20 cellular contexts compared by ENCODE assay signal in genomic region chr12:85363382-85364190, GRCh38.
A peak's percentile ranks its signal among the peaks of the same experiment; 100 is the strongest.
DNase-seq lines count a peak whose midpoint lies in the region; ATAC-seq and TF ChIP-seq lines count a peak whose summit lies in the region.
"Had no signal": no experiment of that assay in that cellular context is flagged by ENCODE, and none has a peak within 500 bp of the region (broad histone marks: within the 10 kb centered on the region; RNA-seq: fewer than 3 reads in every experiment).

No MANE protein-coding gene starts in this region.

- H3K27ac Mint-ChIP-seq in osteocyte (ENCODE audit: unreplicated experiment) = peak overlapping the region; percentile 70

- no peaks in the 10 kb centered on the region for H3K27me3 ChIP-seq in WERI-Rb-1 (ENCODE audit: insufficient read depth, low read depth, severe bottlenecking)
- H3K27me3 ChIP-seq: Peyer's patch had no signal

- peak; percentile 19 for DNase-seq in left cardiac atrium
- no peak for DNase-seq in cardiac septum (ENCODE audit: low spot score)
- peak; percentile 16 for DNase-seq in fibroblast of gingiva (ENCODE audit: low read depth)
- no peak for DNase-seq in osteocyte (ENCODE audit: extremely low spot score, unreplicated experiment)
- DNase-seq in WERI-Rb-1 = no peak
- DNase-seq in LoVo (ENCODE audit: low spot score) = no peak
- no peak for DNase-seq in CD1c-positive myeloid dendritic cell (ENCODE audit: extremely low spot score)
- DNase-seq: 8988T, C1 segment of cervical spinal cord, Caco-2, Karpas-422, NCI-H1417, NCI-H1930, NCI-H2171 treated with DMSO at 0.1 percent for 48 hours, NCI-H510A, NCI-H82, Peyer's patch had no signal

- no peak overlapping the region for H3K27ac ChIP-seq in WERI-Rb-1
- H3K27ac ChIP-seq: Peyer's patch had no signal

- no peak overlapping the region for H3K4me3 ChIP-seq in WERI-Rb-1 (ENCODE audit: low read depth, low read length)
- H3K4me3 ChIP-seq: GM12878, HAP-1, Peyer's patch had no signal

- intact Hi-C loops in left cardiac atrium (cut with DNase I) (no loop called here), cardiac septum (cut with DNase I) (no loop called here)

- H3K27me3 Mint-ChIP-seq in osteocyte (ENCODE audit: unreplicated experiment) = no peaks in the 10 kb centered on the region

- no peak overlapping the region for H3K4me3 Mint-ChIP-seq in osteocyte (ENCODE audit: unreplicated experiment)

- ATAC-seq in left cardiac atrium (peak in 1 of 2 donors; percentile 53), GM19463 (IDR thresholded peaks at IDR 0.05; ENCODE audit: unreplicated experiment) (no peak)
- ATAC-seq: GM12878 had no signal

- no peaks in the 10 kb centered on the region for H3K9me3 ChIP-seq in WERI-Rb-1 (ENCODE audit: severe bottlenecking)
- H3K9me3 ChIP-seq: Caco-2, HAP-1, Peyer's patch had no signal

- no peaks in the 10 kb centered on the region for H3K9me3 Mint-ChIP-seq in osteocyte (ENCODE audit: unreplicated experiment)

- H3K4me1 Mint-ChIP-seq in osteocyte (ENCODE audit: unreplicated experiment) = peaks cover 13% of the 10 kb centered on the region

- H3K36me3 Mint-ChIP-seq in osteocyte (ENCODE audit: unreplicated experiment) = no peaks in the 10 kb centered on the region

- no peaks in the 10 kb centered on the region for H3K36me3 ChIP-seq in WERI-Rb-1
- H3K36me3 ChIP-seq: HAP-1, Peyer's patch had no signal

- TF ChIP-seq CTCF in osteocyte (IDR thresholded peaks at IDR 0.05) = no peak
- no peak for TF ChIP-seq CTCF in WERI-Rb-1 (IDR thresholded peaks at IDR 0.05; ENCODE audit: low read depth, low read length)

Comparison
In these comparisons a context has a peak if more than half of its experiments do, and no peak if none do; other contexts are left out.
1. DNase-seq: peak in left cardiac atrium (single experiment) and fibroblast of gingiva (single experiment); none in cardiac septum (single experiment), osteocyte (single experiment), WERI-Rb-1 (single experiment), LoVo (single experiment) and CD1c-positive myeloid dendritic cell (single experiment).